ENCODE assay signal across 8 cellular contexts in genomic region chr17:63774982-63775290, GRCh38. TPM values are rescaled to one million over a fixed set of nuclear protein-coding genes. Genes with fewer than 3 reads are reported as not detected.
DNase-seq lines count a peak whose midpoint lies in the region; ATAC-seq and TF ChIP-seq lines count a peak whose summit lies in the region.

No MANE protein-coding gene starts in this region.

- H3K27me3 Mint-ChIP-seq in stimulated activated naive CD8-positive, alpha-beta T cell treated with anti-CD3 and anti-CD28 coated beads, Interleukin-15, Interleukin-2, amounts not matched to agents 100 ng/mL and 50 ng/mL, for 24 hours = no peaks in the 10 kb centered on the region
- no peaks in the 10 kb centered on the region for H3K27me3 Mint-ChIP-seq in activated T-helper 17 cell treated with anti-CD3 and anti-CD28 coated beads, Interleukin-2, amount 50 U/mL, for 72 hours
- peaks cover 10 to 19% (median 14%) of the 10 kb centered on the region in 3 donors for H3K27me3 Mint-ChIP-seq in immature natural killer cell (ENCODE audit: low read depth in 3 of 3)

- no peak for TF ChIP-seq POLR2A in testis (IDR thresholded peaks at IDR 0.05)

- H3K9me3 ChIP-seq in testis = no peaks in the 10 kb centered on the region

- intact Hi-C loops in testis (cut with DNase I; ENCODE audit: low total_unique reads) = loop anchor here (10.0 kb wide), 1 partner anchor 50 kb away; the partner anchor contains the start of genes FTSJ3 and PSMC5

- WGBS in testis, 2 donors = 0 to 1% methylated on average over 4 of the region's 4 CpGs

- no peak for DNase-seq in stimulated activated naive CD8-positive, alpha-beta T cell treated with anti-CD3 and anti-CD28 coated beads, Interleukin-15, Interleukin-2, amounts not matched to agents 100 U/mL and 50 U/mL, for 24 hours
- DNase-seq in immature natural killer cell (no peak), testis (no peak), cerebellar cortex (ENCODE audit: low spot score) (no peak), NCI-H2081 treated with DMSO at 0.1 percent for 48 hours (lab: John Stamatoyannopoulos, UW) (no peak)

- peak overlapping the region; percentile 100 for H3K27ac Mint-ChIP-seq in stimulated activated naive CD8-positive, alpha-beta T cell treated with anti-CD3 and anti-CD28 coated beads, Interleukin-15, Interleukin-2, amounts not matched to agents 100 ng/mL and 50 ng/mL, for 24 hours
- H3K27ac Mint-ChIP-seq in activated T-helper 17 cell treated with anti-CD3 and anti-CD28 coated beads, Interleukin-2, amount 50 U/mL, for 72 hours = peak overlapping the region; percentile 98
- H3K27ac Mint-ChIP-seq in immature natural killer cell = peak overlapping the region; percentile 96 to 100 (median 99)

- H3K4me1 ChIP-seq in testis = peaks cover 19% of the 10 kb centered on the region

- peak overlapping the region; percentile 97 to 99 for H3K27ac ChIP-seq in testis

- peak overlapping the region; percentile 78 to 99 for H3K4me3 ChIP-seq in testis

- peak overlapping the region; percentile 99 for H3K4me3 Mint-ChIP-seq in stimulated activated naive CD8-positive, alpha-beta T cell treated with anti-CD3 and anti-CD28 coated beads, Interleukin-15, Interleukin-2, amounts not matched to agents 100 ng/mL and 50 ng/mL, for 24 hours
- H3K4me3 Mint-ChIP-seq in activated T-helper 17 cell treated with anti-CD3 and anti-CD28 coated beads, Interleukin-2, amount 50 U/mL, for 72 hours = peak overlapping the region; percentile 93
- peak overlapping the region; percentile 90 to 100 (median 96) for H3K4me3 Mint-ChIP-seq in immature natural killer cell

- ATAC-seq in stimulated activated naive CD8-positive, alpha-beta T cell treated with anti-CD3 and anti-CD28 coated beads, Interleukin-15, Interleukin-2, amounts not matched to agents 100 U/mL and 50 U/mL, for 24 hours = no peak
- no peak for ATAC-seq in activated T-helper 17 cell treated with anti-CD3 and anti-CD28 coated beads, Interleukin-2, amount 50 U/mL, for 72 hours (replicated peaks)
- no peak for ATAC-seq in HG03457 (IDR thresholded peaks at IDR 0.05; ENCODE audit: unreplicated experiment)

- no peak for TF ChIP-seq CTCF in testis (IDR thresholded peaks at IDR 0.05)

- no peaks in the 10 kb centered on the region for H3K27me3 ChIP-seq in testis

- no peaks in the 10 kb centered on the region for H3K36me3 ChIP-seq in testis (ENCODE audit: low read depth, missing control alignments)

- peaks cover 74% of the 10 kb centered on the region for H3K4me1 Mint-ChIP-seq in stimulated activated naive CD8-positive, alpha-beta T cell treated with anti-CD3 and anti-CD28 coated beads, Interleukin-15, Interleukin-2, amounts not matched to agents 100 ng/mL and 50 ng/mL, for 24 hours (ENCODE audit: low read depth)
- H3K4me1 Mint-ChIP-seq in activated T-helper 17 cell treated with anti-CD3 and anti-CD28 coated beads, Interleukin-2, amount 50 U/mL, for 72 hours = peaks cover 33% of the 10 kb centered on the region
- H3K4me1 Mint-ChIP-seq in immature natural killer cell = peaks cover 52 to 84% of the 10 kb centered on the region in 2 donors

- no peaks in the 10 kb centered on the region for H3K9me3 Mint-ChIP-seq in stimulated activated naive CD8-positive, alpha-beta T cell treated with anti-CD3 and anti-CD28 coated beads, Interleukin-15, Interleukin-2, amounts not matched to agents 100 ng/mL and 50 ng/mL, for 24 hours
- no peaks in the 10 kb centered on the region for H3K9me3 Mint-ChIP-seq in activated T-helper 17 cell treated with anti-CD3 and anti-CD28 coated beads, Interleukin-2, amount 50 U/mL, for 72 hours
- no peaks in the 10 kb centered on the region for H3K9me3 Mint-ChIP-seq in immature natural killer cell

- H3K36me3 Mint-ChIP-seq in stimulated activated naive CD8-positive, alpha-beta T cell treated with anti-CD3 and anti-CD28 coated beads, Interleukin-15, Interleukin-2, amounts not matched to agents 100 ng/mL and 50 ng/mL, for 24 hours (ENCODE audit: low read depth) = peaks cover 61% of the 10 kb centered on the region
- peaks cover 100% of the 10 kb centered on the region for H3K36me3 Mint-ChIP-seq in activated T-helper 17 cell treated with anti-CD3 and anti-CD28 coated beads, Interleukin-2, amount 50 U/mL, for 72 hours (ENCODE audit: low read depth)
- peaks cover 0 to 5% (median 0%) of the 10 kb centered on the region in 3 donors for H3K36me3 Mint-ChIP-seq in immature natural killer cell

RNA-seq across cellular contexts. Expression of gene DDX42, which starts 1.0 kb away (rescaled TPM):
- total RNA-seq in activated T-helper 17 cell treated with anti-CD3 and anti-CD28 coated beads, Interleukin-2, amount 50 U/mL, for 72 hours = 100 to 1,000 TPM; 119 to 121 TPM
- polyA plus RNA-seq in immature natural killer cell (10 to 100 TPM in 1 of 3 donors, 1 to 10 TPM in 2; 4.8 to 18.2 (median 5.5) TPM), testis (ENCODE audit: insufficient read depth, low read depth, low replicate concordance) (124 TPM)
- 100 to 1,000 TPM; 173 to 203 TPM for total RNA-seq in testis

RNA-seq across cellular contexts. Expression of gene CCDC47, which starts 1.5 kb away (rescaled TPM):
- 10 to 100 TPM; 75.5 to 99.9 TPM for total RNA-seq in activated T-helper 17 cell treated with anti-CD3 and anti-CD28 coated beads, Interleukin-2, amount 50 U/mL, for 72 hours
- polyA plus RNA-seq in immature natural killer cell (10 to 100 TPM; 21.1 to 50.1 (median 43.3) TPM), testis (ENCODE audit: insufficient read depth, low read depth, low replicate concordance) (52.4 TPM)
- 10 to 100 TPM; 65.7 to 68.0 TPM for total RNA-seq in testis

RNA-seq across cellular contexts. Expression of gene STRADA, which starts 33.3 kb away (rescaled TPM):
- 10 to 100 TPM; 49.0 to 56.8 TPM for total RNA-seq in activated T-helper 17 cell treated with anti-CD3 and anti-CD28 coated beads, Interleukin-2, amount 50 U/mL, for 72 hours
- polyA plus RNA-seq in immature natural killer cell (10 to 100 TPM; 22.3 to 34.9 (median 33.0) TPM), testis (ENCODE audit: insufficient read depth, low read depth, low replicate concordance) (142 TPM)
- total RNA-seq in testis = 10 to 100 TPM; 55.3 to 78.7 TPM

RNA-seq across cellular contexts. Expression of gene PSMC5, which starts 52.3 kb away (rescaled TPM):
- total RNA-seq in activated T-helper 17 cell treated with anti-CD3 and anti-CD28 coated beads, Interleukin-2, amount 50 U/mL, for 72 hours = 100 to 1,000 TPM; 102 to 172 TPM
- polyA plus RNA-seq in immature natural killer cell = 100 to 1,000 TPM; 130 to 222 (median 148) TPM
- 100 to 1,000 TPM; 121 to 145 TPM for total RNA-seq in testis
- 269 TPM for polyA plus RNA-seq in testis (ENCODE audit: insufficient read depth, low read depth, low replicate concordance)

RNA-seq across cellular contexts. Expression of gene FTSJ3, which starts 52.5 kb away (rescaled TPM):
- total RNA-seq in activated T-helper 17 cell treated with anti-CD3 and anti-CD28 coated beads, Interleukin-2, amount 50 U/mL, for 72 hours = 10 to 100 TPM; 36.3 to 74.1 TPM
- polyA plus RNA-seq in immature natural killer cell = 10 to 100 TPM; 13.3 to 37.9 (median 19.0) TPM
- total RNA-seq in testis = 10 to 100 TPM; 47.2 to 59.7 TPM
- polyA plus RNA-seq in testis (ENCODE audit: insufficient read depth, low read depth, low replicate concordance) = 39.9 TPM
